In the genomic region with DNA sequence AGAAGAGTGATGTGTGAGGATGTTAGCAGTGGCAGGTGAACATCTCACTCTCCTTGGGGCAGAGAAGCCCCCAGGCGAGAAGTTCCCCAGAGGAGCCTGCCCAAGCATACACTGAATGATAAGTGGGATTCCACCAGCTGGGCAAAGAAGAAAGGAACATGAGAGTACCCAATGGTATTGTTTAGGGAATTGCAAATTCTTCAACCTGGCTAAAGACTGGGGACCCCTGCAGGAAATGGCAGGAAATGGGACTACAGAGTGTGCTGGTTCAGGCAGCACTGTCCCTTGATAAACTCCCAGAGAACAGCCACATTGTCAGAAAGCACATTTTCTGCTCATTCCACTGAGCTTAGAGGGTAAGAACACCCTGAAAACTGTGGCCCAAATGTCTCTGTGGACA, we compare ENCODE assay signal across 13 cellular contexts.
A peak's percentile ranks its signal among the peaks of the same experiment; 100 is the strongest.
DNase-seq lines count a peak whose midpoint lies in the region; ATAC-seq and TF ChIP-seq lines count a peak whose summit lies in the region.
"Had no signal": no experiment of that assay in that cellular context is flagged by ENCODE, and none has a peak within 500 bp of the region (broad histone marks: within the 10 kb centered on the region; RNA-seq: fewer than 3 reads in every experiment).

No MANE protein-coding gene starts in this region.

- H3K79me2 ChIP-seq in GM23338 (replicated peaks; ENCODE audit: insufficient read depth), result no peaks in the 10 kb centered on the region

- no peaks in the 10 kb centered on the region for H3K9me3 ChIP-seq in SJCRH30 (replicated peaks)
- H3K9me3 ChIP-seq: mucosa of descending colon had no signal

- peak; percentile 96 for ATAC-seq in GM23338
- ATAC-seq in foreskin keratinocyte, result peak; percentile 32
- ATAC-seq: mucosa of descending colon had no signal

- no peaks in the 10 kb centered on the region for H3K9me2 ChIP-seq in GM23338 (ENCODE audit: insufficient read depth)

- H3K4me1 Mint-ChIP-seq in GM23338, result peaks cover 21% of the 10 kb centered on the region; the same call in 2 of the 3 replicates

- H3K4me3 ChIP-seq in GM23338 (no peak overlapping the region), SJCRH30 (no peak overlapping the region)
- H3K4me3 ChIP-seq: mucosa of descending colon, tibial nerve had no signal

- H4K20me1 ChIP-seq in GM23338 (replicated peaks; ENCODE audit: insufficient read depth), result no peaks in the 10 kb centered on the region

- TF ChIP-seq CTCF in GM23338 (conservative IDR thresholded peaks at IDR 0.05; ENCODE audit: low read depth in 2 of 2) (peak; percentile 60 to 64), foreskin keratinocyte (conservative IDR thresholded peaks at IDR 0.05) (peak; percentile 29)

- H3F3A ChIP-seq in GM23338 (replicated peaks; ENCODE audit: low read depth), result no peaks in the 10 kb centered on the region

- H3K27me3 Mint-ChIP-seq in GM23338 (ENCODE audit: insufficient read depth, low read depth, poor library complexity), result peaks cover 4% of the 10 kb centered on the region

- H3K27ac ChIP-seq in GM23338 (ENCODE audit: low read depth) (no peak overlapping the region), SJCRH30 (no peak overlapping the region), foreskin keratinocyte (no peak overlapping the region)
- H3K27ac ChIP-seq: tibial nerve had no signal

- in situ Hi-C loops in ACHN (cut with HindIII; ENCODE audit: low pct_ligation_motif_present, low pct_unique_long_range_greater_than_20kb, low sequenced_read_pairs), result no loop called here

- DNase-seq in ACHN (peak; percentile 21), GM23338 (ENCODE audit: low spot score) (peak; percentile 79), SJCRH30 (peak; percentile 4 to 16), foreskin keratinocyte (no peak), NCI-H446 (lab: John Stamatoyannopoulos, UW) (no peak), hepatic stellate cell (ENCODE audit: low spot score) (no peak)
- DNase-seq in effector CD4-positive, alpha-beta T cell, result no peak
- DNase-seq in central memory CD4-positive, alpha-beta T cell, result no peak
- DNase-seq: C1 segment of cervical spinal cord, mucosa of descending colon, NCI-H1417 treated with DMSO at 0.1 percent for 48 hours had no signal

- H3K27me3 ChIP-seq in GM23338 (ENCODE audit: insufficient read depth), result no peaks in the 10 kb centered on the region
- H3K27me3 ChIP-seq in SJCRH30, result no peaks in the 10 kb centered on the region
- H3K27me3 ChIP-seq in foreskin keratinocyte, result peaks cover 6% of the 10 kb centered on the region
- H3K27me3 ChIP-seq: tibial nerve had no signal

- H3K4me1 ChIP-seq in GM23338 (ENCODE audit: insufficient read depth) (peaks cover 19% of the 10 kb centered on the region), SJCRH30 (no peaks in the 10 kb centered on the region), foreskin keratinocyte (no peaks in the 10 kb centered on the region)
- H3K4me1 ChIP-seq: tibial nerve had no signal

- H3K9me3 Mint-ChIP-seq in GM23338, result peaks cover 8% of the 10 kb centered on the region; the same call in 1 of the 3 replicates
- H3K9me3 Mint-ChIP-seq: T-helper 2 cell treated with Interferon-gamma antibody and Interleukin-4, amounts not matched to agents 5 μg/mL and 100 μg/mL, for 36 hours had no signal

- peaks cover 3% of the 10 kb centered on the region; the same call in 1 of the 3 replicates for H3K36me3 Mint-ChIP-seq in GM23338 (ENCODE audit: low read depth)

- H2AFZ ChIP-seq in GM23338, result peak overlapping the region; percentile 89; the same call in 1 of the 2 replicates

- no peak overlapping the region for H3K4me2 ChIP-seq in GM23338

- no peak overlapping the region for H3K4me3 Mint-ChIP-seq in GM23338
- H3K4me3 Mint-ChIP-seq: T-helper 2 cell treated with Interferon-gamma antibody and Interleukin-4, amounts not matched to agents 5 μg/mL and 100 μg/mL, for 36 hours had no signal

- no peak overlapping the region for H3K27ac Mint-ChIP-seq in GM23338
- H3K27ac Mint-ChIP-seq: T-helper 2 cell treated with Interferon-gamma antibody and Interleukin-4, amounts not matched to agents 5 μg/mL and 100 μg/mL, for 36 hours had no signal

- H3K36me3 ChIP-seq in GM23338 (ENCODE audit: insufficient read depth), result no peaks in the 10 kb centered on the region
- H3K36me3 ChIP-seq in SJCRH30, result no peaks in the 10 kb centered on the region
- H3K36me3 ChIP-seq: tibial nerve had no signal

TF ChIP-seq in GM23338, 12 proteins besides CTCF, POLR2A, EP300 and RAD21:
- no peak for TF ChIP-seq POLR2AphosphoS5 (IDR thresholded peaks at IDR 0.05; ENCODE audit: low read depth)
- TF ChIP-seq, protein P1, sequence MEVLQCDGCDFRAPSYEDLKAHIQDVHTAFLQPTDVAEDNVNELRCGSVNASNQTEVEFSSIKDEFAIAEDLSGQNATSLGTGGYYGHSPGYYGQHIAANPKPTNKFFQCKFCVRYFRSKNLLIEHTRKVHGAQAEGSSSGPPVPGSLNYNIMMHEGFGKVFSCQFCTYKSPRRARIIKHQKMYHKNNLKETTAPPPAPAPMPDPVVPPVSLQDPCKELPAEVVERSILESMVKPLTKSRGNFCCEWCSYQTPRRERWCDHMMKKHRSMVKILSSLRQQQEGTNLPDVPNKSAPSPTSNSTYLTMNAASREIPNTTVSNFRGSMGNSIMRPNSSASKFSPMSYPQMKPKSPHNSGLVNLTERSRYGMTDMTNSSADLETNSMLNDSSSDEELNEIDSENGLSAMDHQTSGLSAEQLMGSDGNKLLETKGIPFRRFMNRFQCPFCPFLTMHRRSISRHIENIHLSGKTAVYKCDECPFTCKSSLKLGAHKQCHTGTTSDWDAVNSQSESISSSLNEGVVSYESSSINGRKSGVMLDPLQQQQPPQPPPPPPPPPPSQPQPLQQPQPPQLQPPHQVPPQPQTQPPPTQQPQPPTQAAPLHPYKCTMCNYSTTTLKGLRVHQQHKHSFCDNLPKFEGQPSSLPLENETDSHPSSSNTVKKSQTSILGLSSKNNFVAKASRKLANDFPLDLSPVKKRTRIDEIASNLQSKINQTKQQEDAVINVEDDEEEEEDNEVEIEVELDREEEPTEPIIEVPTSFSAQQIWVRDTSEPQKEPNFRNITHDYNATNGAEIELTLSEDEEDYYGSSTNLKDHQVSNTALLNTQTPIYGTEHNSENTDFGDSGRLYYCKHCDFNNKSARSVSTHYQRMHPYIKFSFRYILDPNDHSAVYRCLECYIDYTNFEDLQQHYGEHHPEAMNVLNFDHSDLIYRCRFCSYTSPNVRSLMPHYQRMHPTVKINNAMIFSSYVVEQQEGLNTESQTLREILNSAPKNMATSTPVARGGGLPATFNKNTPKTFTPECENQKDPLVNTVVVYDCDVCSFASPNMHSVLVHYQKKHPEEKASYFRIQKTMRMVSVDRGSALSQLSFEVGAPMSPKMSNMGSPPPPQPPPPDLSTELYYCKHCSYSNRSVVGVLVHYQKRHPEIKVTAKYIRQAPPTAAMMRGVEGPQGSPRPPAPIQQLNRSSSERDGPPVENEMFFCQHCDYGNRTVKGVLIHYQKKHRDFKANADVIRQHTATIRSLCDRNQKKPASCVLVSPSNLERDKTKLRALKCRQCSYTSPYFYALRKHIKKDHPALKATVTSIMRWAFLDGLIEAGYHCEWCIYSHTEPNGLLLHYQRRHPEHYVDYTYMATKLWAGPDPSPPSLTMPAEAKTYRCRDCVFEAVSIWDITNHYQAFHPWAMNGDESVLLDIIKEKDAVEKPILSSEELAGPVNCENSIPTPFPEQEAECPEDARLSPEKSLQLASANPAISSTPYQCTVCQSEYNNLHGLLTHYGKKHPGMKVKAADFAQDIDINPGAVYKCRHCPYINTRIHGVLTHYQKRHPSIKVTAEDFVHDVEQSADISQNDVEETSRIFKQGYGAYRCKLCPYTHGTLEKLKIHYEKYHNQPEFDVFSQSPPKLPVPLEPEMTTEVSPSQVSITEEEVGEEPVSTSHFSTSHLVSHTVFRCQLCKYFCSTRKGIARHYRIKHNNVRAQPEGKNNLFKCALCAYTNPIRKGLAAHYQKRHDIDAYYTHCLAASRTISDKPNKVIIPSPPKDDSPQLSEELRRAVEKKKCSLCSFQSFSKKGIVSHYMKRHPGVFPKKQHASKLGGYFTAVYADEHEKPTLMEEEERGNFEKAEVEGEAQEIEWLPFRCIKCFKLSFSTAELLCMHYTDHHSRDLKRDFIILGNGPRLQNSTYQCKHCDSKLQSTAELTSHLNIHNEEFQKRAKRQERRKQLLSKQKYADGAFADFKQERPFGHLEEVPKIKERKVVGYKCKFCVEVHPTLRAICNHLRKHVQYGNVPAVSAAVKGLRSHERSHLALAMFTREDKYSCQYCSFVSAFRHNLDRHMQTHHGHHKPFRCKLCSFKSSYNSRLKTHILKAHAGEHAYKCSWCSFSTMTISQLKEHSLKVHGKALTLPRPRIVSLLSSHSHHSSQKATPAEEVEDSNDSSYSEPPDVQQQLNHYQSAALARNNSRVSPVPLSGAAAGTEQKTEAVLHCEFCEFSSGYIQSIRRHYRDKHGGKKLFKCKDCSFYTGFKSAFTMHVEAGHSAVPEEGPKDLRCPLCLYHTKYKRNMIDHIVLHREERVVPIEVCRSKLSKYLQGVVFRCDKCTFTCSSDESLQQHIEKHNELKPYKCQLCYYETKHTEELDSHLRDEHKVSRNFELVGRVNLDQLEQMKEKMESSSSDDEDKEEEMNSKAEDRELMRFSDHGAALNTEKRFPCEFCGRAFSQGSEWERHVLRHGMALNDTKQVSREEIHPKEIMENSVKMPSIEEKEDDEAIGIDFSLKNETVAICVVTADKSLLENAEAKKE (CRISPR knock-in tag; IDR thresholded peaks at IDR 0.05), result peak; percentile 87
TF ChIP-seq in GM23338: peak in this region for 1.

Comparison
In these comparisons a context has a peak if more than half of its experiments do, and no peak if none do; other contexts are left out.
1. DNase-seq: peak in ACHN (single experiment), GM23338 (single experiment) and SJCRH30 (2 of 2); none in foreskin keratinocyte (0 of 2), effector CD4-positive, alpha-beta T cell (single experiment), NCI-H446 (0 of 2), central memory CD4-positive, alpha-beta T cell (single experiment) and hepatic stellate cell (single experiment).